Comparison of ENCODE assay signal across 8 cellular contexts in the genomic region with DNA sequence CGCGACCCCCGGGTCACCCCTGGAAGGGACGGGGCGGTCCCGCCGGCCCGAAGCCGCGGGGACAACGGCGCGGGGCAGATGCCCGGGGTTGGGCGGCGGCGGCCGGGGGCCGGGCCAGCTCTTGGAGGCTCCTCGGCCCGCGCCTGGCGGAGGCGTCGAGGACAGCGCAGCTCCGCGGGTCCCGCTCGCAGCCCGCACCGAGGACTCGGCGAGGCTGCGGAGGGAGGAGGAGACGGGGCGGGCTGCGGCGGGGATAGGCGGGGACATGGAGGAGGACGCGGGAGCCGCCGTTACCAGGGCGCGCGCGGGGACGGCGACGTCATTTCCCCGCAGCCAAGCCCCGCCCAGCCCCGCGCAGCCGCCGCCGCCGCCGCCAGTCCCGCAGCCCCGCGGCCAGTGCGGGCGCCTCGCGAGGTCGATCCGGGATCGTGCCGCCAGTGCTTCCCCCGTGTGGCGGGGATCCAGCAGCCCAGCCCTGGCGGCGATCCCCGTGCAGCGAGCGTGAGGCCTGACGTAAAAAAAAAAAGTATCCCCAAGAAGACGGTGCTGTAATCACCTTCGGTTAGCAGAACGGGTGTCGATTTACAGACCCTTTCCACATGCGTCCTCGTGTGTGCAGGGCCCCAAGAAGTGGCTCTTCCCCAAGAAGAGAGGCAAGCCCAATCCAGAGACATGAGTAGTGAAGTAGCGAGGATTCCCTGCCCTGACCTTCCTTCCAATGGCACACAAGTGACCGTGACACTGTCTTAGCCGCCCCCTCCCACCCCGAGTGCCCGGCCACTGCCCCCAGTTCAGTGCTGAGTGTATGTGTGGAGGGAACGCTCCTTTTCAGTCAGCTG. TPM values are rescaled to one million over a fixed set of nuclear protein-coding genes. Genes with fewer than 3 reads are reported as not detected.
DNase-seq lines count a peak whose midpoint lies in the region; ATAC-seq lines count a peak whose summit lies in the region.

A gene with protein sequence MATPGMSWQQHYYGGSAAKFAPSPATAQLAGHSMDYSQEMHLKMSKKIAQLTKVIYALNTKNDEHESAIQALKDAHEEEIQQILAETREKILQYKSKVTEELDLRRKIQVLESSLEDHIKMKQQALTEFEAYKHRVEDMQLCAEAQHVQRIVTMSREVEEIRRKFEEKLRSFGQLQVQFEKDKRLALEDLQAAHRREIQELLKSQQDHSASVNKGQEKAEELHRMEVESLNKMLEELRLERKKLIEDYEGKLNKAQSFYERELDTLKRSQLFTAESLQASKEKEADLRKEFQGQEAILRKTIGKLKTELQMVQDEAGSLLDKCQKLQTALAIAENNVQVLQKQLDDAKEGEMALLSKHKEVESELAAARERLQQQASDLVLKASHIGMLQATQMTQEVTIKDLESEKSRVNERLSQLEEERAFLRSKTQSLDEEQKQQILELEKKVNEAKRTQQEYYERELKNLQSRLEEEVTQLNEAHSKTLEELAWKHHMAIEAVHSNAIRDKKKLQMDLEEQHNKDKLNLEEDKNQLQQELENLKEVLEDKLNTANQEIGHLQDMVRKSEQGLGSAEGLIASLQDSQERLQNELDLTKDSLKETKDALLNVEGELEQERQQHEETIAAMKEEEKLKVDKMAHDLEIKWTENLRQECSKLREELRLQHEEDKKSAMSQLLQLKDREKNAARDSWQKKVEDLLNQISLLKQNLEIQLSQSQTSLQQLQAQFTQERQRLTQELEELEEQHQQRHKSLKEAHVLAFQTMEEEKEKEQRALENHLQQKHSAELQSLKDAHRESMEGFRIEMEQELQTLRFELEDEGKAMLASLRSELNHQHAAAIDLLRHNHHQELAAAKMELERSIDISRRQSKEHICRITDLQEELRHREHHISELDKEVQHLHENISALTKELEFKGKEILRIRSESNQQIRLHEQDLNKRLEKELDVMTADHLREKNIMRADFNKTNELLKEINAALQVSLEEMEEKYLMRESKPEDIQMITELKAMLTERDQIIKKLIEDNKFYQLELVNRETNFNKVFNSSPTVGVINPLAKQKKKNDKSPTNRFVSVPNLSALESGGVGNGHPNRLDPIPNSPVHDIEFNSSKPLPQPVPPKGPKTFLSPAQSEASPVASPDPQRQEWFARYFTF (minus strand): TSS at position 216 of the 839 bp plus-strand sequence. CDS start 365 bp downstream, outside the sequence.

- peaks cover 10% of the 10 kb centered on the region for H3K27me3 Mint-ChIP-seq in activated CD4-positive, alpha-beta memory T cell treated with anti-CD3 and anti-CD28 coated beads, Interleukin-2, amount 10 ng/mL, durations not matched to agents 7 days and 5 days

- H3K36me3 Mint-ChIP-seq in activated CD4-positive, alpha-beta memory T cell treated with anti-CD3 and anti-CD28 coated beads, Interleukin-2, amount 10 ng/mL, durations not matched to agents 7 days and 5 days (ENCODE audit: low read depth), result peaks cover 4% of the 10 kb centered on the region

- 1% methylated on average over 91 of the region's 91 CpGs for WGBS in ectodermal cell, 2 experiments

- H3K4me3 Mint-ChIP-seq in activated CD4-positive, alpha-beta memory T cell treated with anti-CD3 and anti-CD28 coated beads, Interleukin-2, amount 10 ng/mL, durations not matched to agents 7 days and 5 days, result peak within 1 kb of the TSS; percentile 88

- peak within 1 kb of the TSS; percentile 77 for H3K4me3 ChIP-seq in ectodermal cell (ENCODE audit: insufficient read depth, low read depth, low read length)

- DNase-seq in AG08396 (ENCODE audit: low spot score), result peak; percentile 80
- peak; percentile 65 for DNase-seq in NCI-H748 (lab: John Stamatoyannopoulos, UW; ENCODE audit: unreplicated experiment)
- DNase-seq in activated CD4-positive, alpha-beta memory T cell treated with anti-CD3 and anti-CD28 coated beads, Interleukin-2, amount 10 ng/mL, durations not matched to agents 7 days and 5 days, result peak; percentile 75
- peak; percentile 51 for DNase-seq in medulla oblongata (ENCODE audit: extremely low spot score)
- peak; percentile 26 to 62 (median 38) for DNase-seq in stimulated activated CD4-positive, alpha-beta T cell treated with anti-CD3 and anti-CD28 coated beads, TNF-alpha, amount 100 ng/mL, for 48 hours (ENCODE audit: low read depth in 3 of 3)

- peaks cover 5% of the 10 kb centered on the region for H3K4me1 ChIP-seq in ectodermal cell (ENCODE audit: control insufficient read depth, insufficient read depth, low read length)

- peaks cover 33% of the 10 kb centered on the region for H3K4me1 Mint-ChIP-seq in activated CD4-positive, alpha-beta memory T cell treated with anti-CD3 and anti-CD28 coated beads, Interleukin-2, amount 10 ng/mL, durations not matched to agents 7 days and 5 days

- H3K9me3 Mint-ChIP-seq in activated CD4-positive, alpha-beta memory T cell treated with anti-CD3 and anti-CD28 coated beads, Interleukin-2, amount 10 ng/mL, durations not matched to agents 7 days and 5 days, result peaks cover 15% of the 10 kb centered on the region

- H3K27ac ChIP-seq in ectodermal cell (ENCODE audit: insufficient read depth, low read depth, low read length, poor library complexity, severe bottlenecking), result no peak within 1 kb of the TSS

- H3K27me3 ChIP-seq in ectodermal cell (ENCODE audit: control insufficient read depth, insufficient read depth, low read length, poor library complexity, severe bottlenecking), result peaks cover 26% of the 10 kb centered on the region

- ATAC-seq in GM19035 (IDR thresholded peaks at IDR 0.05; ENCODE audit: unreplicated experiment) (peak; percentile 73), HG03280 (IDR thresholded peaks at IDR 0.05; ENCODE audit: unreplicated experiment) (peak; percentile 60)

- POLR2A ChIA-PET in activated CD4-positive, alpha-beta memory T cell treated with anti-CD3 and anti-CD28 coated beads, Interleukin-2, amount 10 ng/mL, durations not matched to agents 7 days and 5 days (lab: Charles Lee), result interaction anchor here (0.7 to 2.3 kb wide), 9 partner anchors 36 to 427 kb away, joined by 3 to 15 read pairs (median 3); a partner anchor contains a TSS

- CTCF ChIA-PET in activated CD4-positive, alpha-beta memory T cell treated with anti-CD3 and anti-CD28 coated beads, Interleukin-2, amount 10 ng/mL, durations not matched to agents 7 days and 5 days (lab: Charles Lee), result interaction anchor here (0.9 to 2.6 kb wide), 9 partner anchors 15 to 235 kb away, joined by 3 to 9 read pairs (median 4); no protein-coding TSS in a partner anchor

- H3K9me3 ChIP-seq in ectodermal cell (ENCODE audit: control insufficient read depth, low read length), result no peaks in the 10 kb centered on the region

- H3K27ac Mint-ChIP-seq in activated CD4-positive, alpha-beta memory T cell treated with anti-CD3 and anti-CD28 coated beads, Interleukin-2, amount 10 ng/mL, durations not matched to agents 7 days and 5 days, result peak within 1 kb of the TSS; percentile 68

- H3K36me3 ChIP-seq in ectodermal cell (ENCODE audit: control insufficient read depth, insufficient read depth, low read length), result no peaks in the 10 kb centered on the region

RNA-seq across cellular contexts. Expression of the gene that starts here (rescaled TPM):
- total RNA-seq in activated CD4-positive, alpha-beta memory T cell treated with anti-CD3 and anti-CD28 coated beads, Interleukin-2, amount 10 ng/mL, durations not matched to agents 7 days and 5 days, result 1 to 10 TPM; 5.4 to 5.9 TPM
- polyA plus RNA-seq in ectodermal cell (2013, experiment 1 of 4), result 14.5 TPM
- 19.4 TPM for polyA plus RNA-seq in ectodermal cell (2013, experiment 2 of 4)
- 14.9 TPM for polyA plus RNA-seq in ectodermal cell (2013, experiment 3 of 4)
- 15.4 TPM for polyA plus RNA-seq in ectodermal cell (2013, experiment 4 of 4)
